Comparison of ENCODE assay signal across 17 cellular contexts in the genomic region with DNA sequence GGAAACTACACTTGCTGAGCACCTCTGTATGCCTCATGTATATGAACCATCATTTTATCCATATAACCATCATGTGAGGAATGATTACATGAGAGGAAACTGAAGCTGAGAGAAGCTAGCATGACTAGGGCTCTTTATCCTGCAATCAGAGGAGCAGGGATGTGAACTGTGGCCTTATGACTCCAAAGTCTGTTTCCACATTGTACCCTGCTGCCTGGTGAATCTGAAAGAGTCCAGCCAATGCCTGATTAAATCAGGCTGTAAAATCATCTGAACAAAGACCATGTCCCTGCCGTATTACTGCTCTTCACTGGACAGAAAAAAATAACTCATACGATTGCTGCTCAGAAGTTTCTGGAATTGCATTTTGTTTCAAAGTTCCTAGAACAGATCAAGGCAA.
"Had no signal": no experiment of that assay in that cellular context is flagged by ENCODE, and none has a peak within 500 bp of the region (broad histone marks: within the 10 kb centered on the region; RNA-seq: fewer than 3 reads in every experiment).

No MANE protein-coding gene starts in this region.

- H3K9me3 ChIP-seq: gastroesophageal sphincter, heart right ventricle, left lung, testis, upper lobe of left lung had no signal

- H3K4me3 ChIP-seq: coronary artery, gastroesophageal sphincter, heart right ventricle, left lung, right atrium auricular region, skin epidermis, testis, upper lobe of left lung had no signal

- H3K27ac ChIP-seq: coronary artery, gastroesophageal sphincter, heart right ventricle, left lung, right atrium auricular region, skin epidermis, testis, upper lobe of left lung had no signal

- H3K27me3 ChIP-seq: gastroesophageal sphincter, heart right ventricle, left lung, right atrium auricular region, testis, upper lobe of left lung had no signal

- DNase-seq: activated CD4-positive, alpha-beta T cell treated with anti-CD3 and anti-CD28 coated beads for 48 hours; activated CD8-positive, alpha-beta T cell treated with anti-CD3 and anti-CD28 coated beads for 36 hours; activated effector memory CD4-positive, alpha-beta T cell treated with anti-CD3 and anti-CD28 coated beads, Interleukin-2, amount 50 U/mL, for 16 hours; activated T-cell treated with anti-CD3 and anti-CD28 coated beads, Interleukin-2, amount 50 U/mL, for 48 hours; central memory CD4-positive, alpha-beta T cell; effector memory CD4-positive, alpha-beta T cell; heart right ventricle; left lung; naive thymus-derived CD8-positive, alpha-beta T cell; posterior cingulate gyrus; SW 1271; testis; upper lobe of left lung had no signal

- H3K36me3 ChIP-seq: gastroesophageal sphincter, right atrium auricular region, upper lobe of left lung had no signal

- H3K4me1 ChIP-seq: right atrium auricular region, testis, upper lobe of left lung had no signal

- ATAC-seq: activated CD8-positive, alpha-beta T cell treated with anti-CD3 and anti-CD28 coated beads for 36 hours; gastroesophageal sphincter; heart right ventricle; left lung; naive thymus-derived CD8-positive, alpha-beta T cell had no signal
